ENCODE assay signal across 31 cellular contexts in the genomic region with DNA sequence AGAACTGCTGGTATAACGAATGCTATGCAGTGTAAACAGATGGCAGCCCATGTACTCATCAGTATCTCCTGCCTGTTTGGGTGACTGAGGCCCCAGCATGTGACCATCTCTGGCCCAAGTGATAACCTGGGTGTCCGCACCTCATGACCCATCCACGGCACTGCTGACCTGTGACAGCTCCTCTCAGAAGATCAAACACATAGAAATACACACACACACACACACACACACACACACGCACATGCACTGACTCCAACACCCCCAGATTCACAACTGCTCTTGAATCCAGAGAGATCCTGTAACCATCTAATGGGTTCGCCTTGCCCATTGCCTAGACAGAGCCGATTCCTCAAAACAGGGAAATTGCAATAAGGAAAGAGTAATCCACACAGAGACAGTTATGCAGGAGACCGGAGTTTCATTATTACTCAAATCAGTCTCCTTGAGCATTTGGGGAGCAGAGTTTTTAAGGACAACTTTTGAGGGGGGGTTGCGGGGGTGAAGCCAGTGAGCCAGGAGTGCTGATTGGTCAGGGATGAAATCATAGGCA. TPM values are rescaled to one million over a fixed set of nuclear protein-coding genes. Genes with fewer than 3 reads are reported as not detected.
"Had no signal": no experiment of that assay in that cellular context is flagged by ENCODE, and none has a peak within 500 bp of the region (broad histone marks: within the 10 kb centered on the region; RNA-seq: fewer than 3 reads in every experiment).

No MANE protein-coding gene starts in this region.

- H3K27me3 ChIP-seq: heart right ventricle, right atrium auricular region, transverse colon had no signal

- H3K4me2 ChIP-seq: smooth muscle cell had no signal

- H3K36me3 ChIP-seq: esophagus squamous epithelium, heart right ventricle, lower lobe of right lung, prostate gland, right atrium auricular region, suprapubic skin, transverse colon had no signal

- H3K4me3 ChIP-seq: coronary artery, esophagus squamous epithelium, heart right ventricle, lower lobe of right lung, prostate gland, right atrium auricular region, smooth muscle cell, suprapubic skin, transverse colon had no signal

- H3K9me3 ChIP-seq: esophagus squamous epithelium, heart right ventricle, lower lobe of right lung, prostate gland, right atrium auricular region, suprapubic skin, transverse colon had no signal

- H3K27ac ChIP-seq: coronary artery, esophagus squamous epithelium, heart right ventricle, lower lobe of right lung, prostate gland, right atrium auricular region, suprapubic skin, transverse colon had no signal

- FAIRE-seq: endothelial cell of umbilical vein had no signal

- DNase-seq: dermis blood vessel endothelial cell; effector memory CD4-positive, alpha-beta T cell; esophagus squamous epithelium; foreskin melanocyte; glutamatergic neuron; heart right ventricle; hippocampal formation; immature natural killer cell; islet precursor cell; kidney glomerular epithelial cell; left ventricle myocardium superior; lower lobe of right lung; stimulated activated CD4-positive, alpha-beta T cell treated with anti-CD3 and anti-CD28 coated beads, Interleukin-12 subunit alpha, Interleukin-12 subunit beta, amount 100 ng/mL, for 4 hours; stimulated activated CD4-positive, alpha-beta T cell treated with anti-CD3 and anti-CD28 coated beads, Interleukin-1b, Interleukin-23, amount 100 ng/mL, for 48 hours; stimulated activated CD4-positive, alpha-beta T cell treated with anti-CD3 and anti-CD28 coated beads, Interleukin-4, amount 100 ng/mL, for 1 hour; stimulated activated CD8-positive, alpha-beta memory T cell treated with anti-CD3 and anti-CD28 coated beads, Interleukin-4, amount 100 ng/mL, for 48 hours; stimulated activated naive CD4-positive, alpha-beta T cell; stimulated activated naive CD8-positive, alpha-beta T cell treated with anti-CD3 and anti-CD28 coated beads, Interleukin-15, amount 100 ng/mL, for 72 hours; transverse colon had no signal

- H3K4me1 ChIP-seq: esophagus squamous epithelium, lower lobe of right lung, prostate gland, right atrium auricular region, transverse colon had no signal

- ATAC-seq: heart right ventricle; left ventricle myocardium superior; lower lobe of right lung; naive thymus-derived CD8-positive, alpha-beta T cell; sciatic nerve; stimulated activated naive CD8-positive, alpha-beta T cell treated with anti-CD3 and anti-CD28 coated beads, Interleukin-15, amount 100 ng/mL, for 72 hours had no signal

RNA-seq across cellular contexts. Expression of gene PHOSPHO1, which starts 11.3 kb away (rescaled TPM):
- total RNA-seq: dermis blood vessel endothelial cell; endothelial cell of umbilical vein; epithelial cell of proximal tubule; naive thymus-derived CD8-positive, alpha-beta T cell; neural crest cell; transverse colon had no signal

RNA-seq across cellular contexts. Expression of gene ABI3, which starts 31.3 kb away (rescaled TPM):
- total RNA-seq: myocyte had no signal

RNA-seq across cellular contexts. Expression of gene GNGT2, which starts 31.5 kb away (rescaled TPM):
- total RNA-seq: myocyte, neural crest cell, osteoblast had no signal
